ENCODE assay signal across 31 cellular contexts in the genomic region with DNA sequence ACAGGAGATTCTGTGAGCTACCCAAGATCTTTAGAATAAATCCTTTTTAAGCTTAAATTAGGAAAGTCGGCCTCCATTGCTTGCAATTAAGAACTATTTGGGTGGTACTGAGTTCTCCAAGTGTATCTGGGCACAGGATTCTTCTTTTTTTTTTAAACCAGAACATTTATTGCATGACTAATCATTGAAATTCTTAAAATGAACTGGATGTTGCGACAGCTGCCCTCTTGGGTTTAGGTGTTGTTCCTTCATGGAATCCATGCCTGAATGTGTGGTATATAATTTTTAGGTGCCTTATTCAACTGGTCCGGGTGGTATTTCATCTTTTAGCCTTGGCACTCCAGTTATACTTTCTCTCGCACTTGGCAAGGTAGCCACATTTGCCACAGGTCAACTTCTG. TPM values are rescaled to one million over a fixed set of nuclear protein-coding genes. Genes with fewer than 3 reads are reported as not detected.
DNase-seq lines count a peak whose midpoint lies in the region; ATAC-seq, FAIRE-seq and TF ChIP-seq lines count a peak whose summit lies in the region.
"Had no signal": no experiment of that assay in that cellular context is flagged by ENCODE, and none has a peak within 500 bp of the region (broad histone marks: within the 10 kb centered on the region; RNA-seq: fewer than 3 reads in every experiment).

No MANE protein-coding gene starts in this region.

- H3K36me3 ChIP-seq in mammary epithelial cell (ENCODE audit: insufficient read depth, low read length) (no peaks in the 10 kb centered on the region), adrenal gland (replicated peaks in 1 of 2) (no peaks in the 10 kb centered on the region)
- H3K36me3 ChIP-seq: BE2C, SJCRH30 had no signal

- H3K9me3 ChIP-seq in mammary epithelial cell (replicated peaks; ENCODE audit: insufficient read depth, low read length) (no peaks in the 10 kb centered on the region), adrenal gland (replicated peaks in 1 of 3) (no peaks in the 10 kb centered on the region)

- H3K4me1 Mint-ChIP-seq in MCF 10A (ENCODE audit: insufficient read depth, unreplicated experiment), result peaks cover 5% of the 10 kb centered on the region
- H3K4me1 Mint-ChIP-seq: CD8-positive, alpha-beta memory T cell; IgD-negative memory B cell had no signal

- POLR2A ChIA-PET in MCF 10A (lab: Yijun Ruan, JAX), result interaction anchor here (0.9 to 1.1 kb wide), 2 partner anchors 10 to 45 kb away, joined by 3 to 4 read pairs; no protein-coding TSS in a partner anchor

- TF ChIP-seq CTCF in MCF 10A (IDR thresholded peaks at IDR 0.05; ENCODE audit: unreplicated experiment) (no peak), mammary epithelial cell (conservative IDR thresholded peaks at IDR 0.05 in 1 of 2, IDR thresholded peaks at IDR 0.05 in 1 of 2; ENCODE audit: extremely low read depth in 1 of 2, insufficient read depth in 1 of 2, low read depth in 1 of 2, low read length in 2 of 2) (no peak), adrenal gland (IDR thresholded peaks at IDR 0.05) (no peak)

- no peaks in the 10 kb centered on the region for H3K36me3 Mint-ChIP-seq in MCF 10A (ENCODE audit: insufficient read depth, unreplicated experiment)
- H3K36me3 Mint-ChIP-seq: CD14-positive monocyte; CD8-positive, alpha-beta memory T cell; IgD-negative memory B cell had no signal

- in situ Hi-C loops in mammary epithelial cell (cut with MboI; ENCODE audit: low sequenced_read_pairs in 2 of 2), result no loop called here

- no peak for FAIRE-seq in frontal cortex (lab: Jason Lieb, UNC)
- FAIRE-seq: GM12891 had no signal

- no peaks in the 10 kb centered on the region for H3K9me3 Mint-ChIP-seq in MCF 10A (ENCODE audit: unreplicated experiment)
- H3K9me3 Mint-ChIP-seq: CD8-positive, alpha-beta memory T cell had no signal

- no TSS peak for BruUV-seq in MCF 10A (replicated peaks; lab: Mats Ljungman, UMichigan)
- BruUV-seq in mammary epithelial cell (replicated peaks; lab: Mats Ljungman, UMichigan), result no TSS peak

- H3K27ac ChIP-seq in mammary epithelial cell (ENCODE audit: insufficient read depth, low read depth, low read length), result no peak overlapping the region
- H3K27ac ChIP-seq in adrenal gland, result no peak overlapping the region
- H3K27ac ChIP-seq: 22Rv1, KMS-11, PC-9, SJCRH30 had no signal

- no peak overlapping the region for H3K4me2 ChIP-seq in mammary epithelial cell (ENCODE audit: insufficient read depth, low read depth, low read length)
- H3K4me2 ChIP-seq: KMS-11, PC-9 had no signal

- dilution Hi-C loops in mammary epithelial cell (cut with HindIII; ENCODE audit: low sequenced_read_pairs), result no loop called here

- H3K27me3 Mint-ChIP-seq in MCF 10A (ENCODE audit: insufficient read depth, unreplicated experiment), result peaks cover 40% of the 10 kb centered on the region

- DNase-seq in MCF 10A (ENCODE audit: unreplicated experiment) (peak; percentile 27), mammary epithelial cell (no peak), adrenal gland (peak in 4 of 7 donors; percentile 5 to 28 (median 10)), fibroblast of peridontal ligament (ENCODE audit: extremely low read depth) (peak; percentile 23), hypothalamus (lab: John Stamatoyannopoulos, UW) (no peak), frontal cortex (ENCODE audit: low spot score in 2 of 2) (no peak), H4 (ENCODE audit: low spot score) (no peak)
- DNase-seq: CD8-positive, alpha-beta memory T cell; DMS 273 treated with DMSO at 0.1 percent for 48 hours; DMS79; GF-D8; H7; NCI-H1092; NCI-H1436; NCI-H187; NCI-H2081 treated with DMSO at 0.1 percent for 48 hours; NCI-H2171 treated with DMSO at 0.1 percent for 48 hours; NCI-H524; NCI-H748 treated with DMSO at 0.1 percent for 48 hours; PC-9; SJCRH30 had no signal

- CTCF ChIA-PET in MCF 10A (lab: Yijun Ruan, JAX), result interaction anchor here (0.7 to 1.1 kb wide), 2 partner anchors 71 to 553 kb away, joined by 3 read pairs; no protein-coding TSS in a partner anchor
- CTCF ChIA-PET in mammary epithelial cell (lab: Charles Lee; ENCODE audit: low non-redundant PET), result interaction anchor here (0.6 kb wide), 1 partner anchor 25 kb away, joined by 3 read pairs; no protein-coding TSS in a partner anchor

- no peak overlapping the region for H2AFZ ChIP-seq in mammary epithelial cell (ENCODE audit: low read depth, low read length)
- H2AFZ ChIP-seq: PC-9 had no signal

- H3K4me3 ChIP-seq in mammary epithelial cell (replicated peaks in 1 of 3; ENCODE audit: insufficient read depth in 1 of 3, low read depth in 2 of 3, low read length in 3 of 3) (no peak overlapping the region), adrenal gland (no peak overlapping the region)
- H3K4me3 ChIP-seq: PC-9, SJCRH30 had no signal

- H4K20me1 ChIP-seq in mammary epithelial cell (ENCODE audit: insufficient read depth, low read length), result no peaks in the 10 kb centered on the region

- 85% methylated on average over 4 of the region's 4 CpGs for WGBS in mammary epithelial cell (ENCODE audit: low coverage, missing lambda C conversion rate)
- 90 to 94% (median 93%) methylated on average over 4 of the region's 4 CpGs for WGBS in adrenal gland, 4 donors

- H3K79me2 ChIP-seq in mammary epithelial cell (ENCODE audit: insufficient read depth, low read length), result no peaks in the 10 kb centered on the region

- no peak for ATAC-seq in HG02938 (IDR thresholded peaks at IDR 0.05; ENCODE audit: unreplicated experiment)
- ATAC-seq: Right ventricle myocardium inferior, SK-N-SH treated with all-trans-retinoic acid at 6 μM for 48 hours had no signal

- H3K4me3 Mint-ChIP-seq in MCF 10A (ENCODE audit: unreplicated experiment), result no peak overlapping the region
- H3K4me3 Mint-ChIP-seq: CD14-positive monocyte; CD8-positive, alpha-beta memory T cell; IgD-negative memory B cell had no signal

- H3K4me1 ChIP-seq in mammary epithelial cell (ENCODE audit: insufficient read depth, low read length), result no peaks in the 10 kb centered on the region
- H3K4me1 ChIP-seq in adrenal gland (replicated peaks in 1 of 2), result peaks cover 0 to 4% of the 10 kb centered on the region in 2 donors
- H3K4me1 ChIP-seq: SJCRH30 had no signal

- intact Hi-C loops in MCF 10A (cut with micrococcal nuclease), result no loop called here
- intact Hi-C loops in mammary epithelial cell (cut with micrococcal nuclease), result no loop called here
- intact Hi-C loops in adrenal gland (cut with DNase I), result no loop called here

- no peak overlapping the region for H3K27ac Mint-ChIP-seq in MCF 10A (ENCODE audit: low read depth, unreplicated experiment)
- H3K27ac Mint-ChIP-seq: CD14-positive monocyte; CD8-positive, alpha-beta memory T cell; IgD-negative memory B cell had no signal

- H3K9ac ChIP-seq in mammary epithelial cell (ENCODE audit: insufficient read depth, low read length), result no peak overlapping the region
- H3K9ac ChIP-seq: KMS-11 had no signal

- H3K27me3 ChIP-seq in mammary epithelial cell (ENCODE audit: insufficient read depth, low read length) (no peaks in the 10 kb centered on the region), adrenal gland (no peaks in the 10 kb centered on the region)
- H3K27me3 ChIP-seq: BE2C had no signal

- no peak for TF ChIP-seq POLR2A in adrenal gland (IDR thresholded peaks at IDR 0.05)

RNA-seq across cellular contexts. Expression of a gene that starts 14.5 kb away (rescaled TPM):
- total RNA-seq in MCF 10A (2022) (not detected in 2 replicates), mammary epithelial cell (under 1 TPM; 0.07 to 0.17 TPM), adrenal gland (100 to 1,000 TPM; 366 to 595 (median 455) TPM), frontal cortex (4.1 TPM)
- polyA plus RNA-seq in mammary epithelial cell (0.17 TPM), adrenal gland (100 to 1,000 TPM; 133 to 325 (median 160) TPM)
- not detected for polyA minus RNA-seq in mammary epithelial cell
- 0.12 and 2.1 TPM in 2 replicates for total RNA-seq in H4 (2014; rRNA removed; shearing (Covaris generic))
- total RNA-seq: CD8-positive, alpha-beta memory T cell; PC-9 had no signal
- polyA plus RNA-seq: CD14-positive monocyte; CD8-positive, alpha-beta memory T cell; IgD-negative memory B cell had no signal

RNA-seq across cellular contexts. Expression of a gene that starts 36.9 kb away (rescaled TPM):
- total RNA-seq in MCF 10A (2022), result not detected in 2 replicates
- total RNA-seq in mammary epithelial cell, result not detected
- not detected for polyA plus RNA-seq in mammary epithelial cell
- polyA minus RNA-seq in mammary epithelial cell, result not detected
- 1 to 10 TPM in 6 of 8 donors, not detected in 2; 2.2 to 6.9 (median 3.5) TPM for total RNA-seq in adrenal gland
- polyA plus RNA-seq in adrenal gland, result 10 to 100 TPM in 1 of 3 donors, 1 to 10 TPM in 2; 3.3 to 10.1 (median 5.3) TPM
- total RNA-seq in frontal cortex, result not detected
- not detected in 2 replicates for total RNA-seq in H4 (2014; rRNA removed; shearing (Covaris generic))
- total RNA-seq: CD8-positive, alpha-beta memory T cell; H7; PC-9; Right ventricle myocardium inferior; RPMI7951; SJCRH30 had no signal
- polyA plus RNA-seq: CD14-positive monocyte; CD8-positive, alpha-beta memory T cell; IgD-negative memory B cell had no signal

Comparison
In these comparisons a context has a peak if more than half of its experiments do, and no peak if none do; other contexts are left out.
1. DNase-seq: peak in MCF 10A (single experiment), adrenal gland (4 of 7) and fibroblast of peridontal ligament (single experiment); none in mammary epithelial cell (single experiment), hypothalamus (0 of 51), frontal cortex (0 of 2) and H4 (single experiment).
2. RNA of a gene that starts 14.5 kb away (total RNA-seq): 366 to 595 TPM in adrenal gland; 4.1 TPM in frontal cortex (single experiment), 0.07 to 0.17 TPM in mammary epithelial cell, 0.12 to 2.1 TPM in H4 and not detected in MCF 10A; every median in the first group is over 10 times any median in the second.